Comparison of ENCODE assay signal across 20 cellular contexts in genomic region chr5:146137967-146138403, GRCh38. TPM values are rescaled to one million over a fixed set of nuclear protein-coding genes. Genes with fewer than 3 reads are reported as not detected.
DNase-seq lines count a peak whose midpoint lies in the region; ATAC-seq and TF ChIP-seq lines count a peak whose summit lies in the region.
"Had no signal": no experiment of that assay in that cellular context is flagged by ENCODE, and none has a peak within 500 bp of the region (broad histone marks: within the 10 kb centered on the region; RNA-seq: fewer than 3 reads in every experiment).

No MANE protein-coding gene starts in this region.

- CTCF ChIA-PET in HEK293 (lab: Yijun Ruan, JAX): no interaction called here

- ATAC-seq in Right ventricle myocardium superior (ENCODE audit: poor library complexity): no peak
- ATAC-seq: effector memory CD8-positive, alpha-beta T cell; heart left ventricle had no signal

- no peak for TF ChIP-seq CTCF in HEK293 (tag by site-specific recombination; IDR thresholded peaks at IDR 0.05)
- TF ChIP-seq CTCF in astrocyte of the cerebellum (IDR thresholded peaks at IDR 0.05; ENCODE audit: low read depth, low read length, missing control alignments): no peak
- no peak for TF ChIP-seq CTCF in fibroblast of pulmonary artery (IDR thresholded peaks at IDR 0.05; ENCODE audit: low read length, missing control alignments)

- intact Hi-C loops in Right ventricle myocardium superior (cut with DNase I): no loop called here

- peak; percentile 40 for DNase-seq in astrocyte of the cerebellum (ENCODE audit: low read depth)
- peak; percentile 47 for DNase-seq in fibroblast of pulmonary artery (ENCODE audit: low read depth)
- peak; percentile 29 for DNase-seq in skeletal muscle cell (ENCODE audit: low read depth)
- no peak for DNase-seq in Right ventricle myocardium superior
- DNase-seq in activated CD8-positive, alpha-beta memory T cell treated with anti-CD3 and anti-CD28 coated beads, Interleukin-2, amount 50 U/mL, for 4 hours: no peak
- DNase-seq in NOMO-1 treated with DMSO at 0.1 percent for 48 hours (lab: John Stamatoyannopoulos, UW; ENCODE audit: unreplicated experiment): no peak
- DNase-seq in effector memory CD4-positive, alpha-beta T cell: no peak
- DNase-seq: activated CD4-positive, alpha-beta T cell treated with anti-CD3 and anti-CD28 coated beads for 48 hours; activated T-cell treated with anti-CD3 and anti-CD28 coated beads, Interleukin-2, amount 50 U/mL, for 24 hours; DND-41; effector memory CD8-positive, alpha-beta T cell; heart left ventricle; kidney glomerular epithelial cell; NCI-H146; NCI-H524 treated with DMSO at 0.1 percent for 48 hours; stimulated activated CD4-positive, alpha-beta T cell treated with anti-CD3 and anti-CD28 coated beads, Interleukin-2, amount 100 ng/mL, for 24 hours had no signal

- no peak overlapping the region for H3K27ac ChIP-seq in HEK293 (ENCODE audit: extremely low read depth, low read depth, low read length)
- H3K27ac ChIP-seq in effector memory CD4-positive, alpha-beta T cell (ENCODE audit: insufficient read depth, low read length, poor library complexity, severe bottlenecking): no peak overlapping the region
- H3K27ac ChIP-seq: heart left ventricle, RWPE1, upper lobe of left lung had no signal

- peaks cover 6% of the 10 kb centered on the region for H3K4me1 ChIP-seq in HEK293 (ENCODE audit: control insufficient read depth, insufficient read depth, low read length)
- no peaks in the 10 kb centered on the region for H3K4me1 ChIP-seq in effector memory CD4-positive, alpha-beta T cell (ENCODE audit: control insufficient read depth, insufficient read depth, low read length, poor library complexity, severe bottlenecking)
- H3K4me1 ChIP-seq: heart left ventricle, upper lobe of left lung had no signal

- no peaks in the 10 kb centered on the region for H3K9me3 ChIP-seq in HEK293 (ENCODE audit: control insufficient read depth, insufficient read depth, low read depth, low read length)
- no peaks in the 10 kb centered on the region for H3K9me3 ChIP-seq in effector memory CD4-positive, alpha-beta T cell (ENCODE audit: control insufficient read depth, low read length)
- H3K9me3 ChIP-seq: heart left ventricle, upper lobe of left lung had no signal

- H3K27me3 ChIP-seq in effector memory CD4-positive, alpha-beta T cell (replicated peaks; ENCODE audit: control insufficient read depth, insufficient read depth, low read length, poor library complexity, severe bottlenecking): no peaks in the 10 kb centered on the region
- H3K27me3 ChIP-seq: heart left ventricle, upper lobe of left lung had no signal

- H3K4me3 ChIP-seq in HEK293 (ENCODE audit: low read depth, low read length) (no peak overlapping the region), astrocyte of the cerebellum (ENCODE audit: low read depth, low read length) (no peak overlapping the region), fibroblast of pulmonary artery (replicated peaks; ENCODE audit: low read depth, low read length) (no peak overlapping the region), skeletal muscle cell (ENCODE audit: low read depth, low read length) (no peak overlapping the region)
- H3K4me3 ChIP-seq in effector memory CD4-positive, alpha-beta T cell (ENCODE audit: insufficient read depth, low read depth, low read length, poor library complexity, severe bottlenecking): no peak overlapping the region
- H3K4me3 ChIP-seq: heart left ventricle, upper lobe of left lung had no signal

- POLR2A ChIA-PET in HEK293 (lab: Yijun Ruan, JAX): no interaction called here

- H3K36me3 ChIP-seq in HEK293 (ENCODE audit: control insufficient read depth in 2 of 2, insufficient read depth in 1 of 2, low read length in 2 of 2): peaks cover 80 to 90% of the 10 kb centered on the region in 2 experiments
- peaks cover 61% of the 10 kb centered on the region for H3K36me3 ChIP-seq in effector memory CD4-positive, alpha-beta T cell (ENCODE audit: control insufficient read depth, insufficient read depth, low read length)

- in situ Hi-C loops in astrocyte of the cerebellum (cut with HindIII; ENCODE audit: low sequenced_read_pairs): no loop called here

TF ChIP-seq in HEK293, 187 proteins besides CTCF, POLR2A, EP300 and RAD21:
- TF ChIP-seq ZNF629 (tag by site-specific recombination; IDR thresholded peaks at IDR 0.05) (0 out of 2 replicates have a peak, but pooled peaks have one; percentile 16), ZXDB (tag by site-specific recombination; IDR thresholded peaks at IDR 0.05) (peak; percentile 25; the same call in 1 of the 2 replicates), OSR2 (tag by site-specific recombination; IDR thresholded peaks at IDR 0.05) (0 out of 2 replicates have a peak, but pooled peaks have one; percentile 29), SCRT2 (tag by site-specific recombination; IDR thresholded peaks at IDR 0.05) (0 out of 2 replicates have a peak, but pooled peaks have one; percentile 24), ZNF514 (tag by site-specific recombination; IDR thresholded peaks at IDR 0.05) (no peak), ZNF239 (tag by site-specific recombination; IDR thresholded peaks at IDR 0.05) (no peak), PRDM10 (tag by site-specific recombination; IDR thresholded peaks at IDR 0.05) (peak; percentile 88)
- TF ChIP-seq, protein P1, sequence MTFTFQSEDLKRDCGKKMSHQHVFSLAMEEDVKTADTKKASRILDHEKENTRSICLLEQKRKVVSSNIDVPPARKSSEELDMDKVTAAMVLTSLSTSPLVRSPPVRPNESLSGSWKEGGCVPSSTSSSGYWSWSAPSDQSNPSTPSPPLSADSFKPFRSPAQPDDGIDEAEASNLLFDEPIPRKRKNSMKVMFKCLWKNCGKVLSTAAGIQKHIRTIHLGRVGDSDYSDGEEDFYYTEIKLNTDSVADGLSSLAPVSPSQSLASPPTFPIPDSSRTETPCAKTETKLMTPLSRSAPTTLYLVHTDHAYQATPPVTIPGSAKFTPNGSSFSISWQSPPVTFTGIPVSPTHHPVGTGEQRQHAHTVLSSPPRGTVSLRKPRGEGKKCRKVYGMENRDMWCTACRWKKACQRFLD (tag by site-specific recombination; IDR thresholded peaks at IDR 0.05): no peak
- TF ChIP-seq, protein P2, sequence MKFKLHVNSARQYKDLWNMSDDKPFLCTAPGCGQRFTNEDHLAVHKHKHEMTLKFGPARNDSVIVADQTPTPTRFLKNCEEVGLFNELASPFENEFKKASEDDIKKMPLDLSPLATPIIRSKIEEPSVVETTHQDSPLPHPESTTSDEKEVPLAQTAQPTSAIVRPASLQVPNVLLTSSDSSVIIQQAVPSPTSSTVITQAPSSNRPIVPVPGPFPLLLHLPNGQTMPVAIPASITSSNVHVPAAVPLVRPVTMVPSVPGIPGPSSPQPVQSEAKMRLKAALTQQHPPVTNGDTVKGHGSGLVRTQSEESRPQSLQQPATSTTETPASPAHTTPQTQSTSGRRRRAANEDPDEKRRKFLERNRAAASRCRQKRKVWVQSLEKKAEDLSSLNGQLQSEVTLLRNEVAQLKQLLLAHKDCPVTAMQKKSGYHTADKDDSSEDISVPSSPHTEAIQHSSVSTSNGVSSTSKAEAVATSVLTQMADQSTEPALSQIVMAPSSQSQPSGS (tag by site-specific recombination; IDR thresholded peaks at IDR 0.05; ENCODE audit: low read depth): no peak

RNA-seq across cellular contexts. Expression of gene PLAC8L1, which starts 32.6 kb away (rescaled TPM):
- not detected for total RNA-seq in Right ventricle myocardium superior
- total RNA-seq: pulmonary artery endothelial cell had no signal

RNA-seq across cellular contexts. Expression of gene LARS1, which starts 44.5 kb away (rescaled TPM):
- total RNA-seq in Right ventricle myocardium superior: 88.5 TPM

Comparison
In these comparisons a context has a peak if more than half of its experiments do, and no peak if none do; other contexts are left out.
1. DNase-seq: peak in astrocyte of the cerebellum (single experiment), fibroblast of pulmonary artery (single experiment) and skeletal muscle cell (single experiment); none in Right ventricle myocardium superior (single experiment), activated CD8-positive, alpha-beta memory T cell treated with anti-CD3 and anti-CD28 coated beads, Interleukin-2, amount 50 U/mL, for 4 hours (single experiment), NOMO-1 treated with DMSO at 0.1 percent for 48 hours (single experiment) and effector memory CD4-positive, alpha-beta T cell (0 of 3).